Comparison of ENCODE assay signal across 8 cellular contexts in the genomic region with DNA sequence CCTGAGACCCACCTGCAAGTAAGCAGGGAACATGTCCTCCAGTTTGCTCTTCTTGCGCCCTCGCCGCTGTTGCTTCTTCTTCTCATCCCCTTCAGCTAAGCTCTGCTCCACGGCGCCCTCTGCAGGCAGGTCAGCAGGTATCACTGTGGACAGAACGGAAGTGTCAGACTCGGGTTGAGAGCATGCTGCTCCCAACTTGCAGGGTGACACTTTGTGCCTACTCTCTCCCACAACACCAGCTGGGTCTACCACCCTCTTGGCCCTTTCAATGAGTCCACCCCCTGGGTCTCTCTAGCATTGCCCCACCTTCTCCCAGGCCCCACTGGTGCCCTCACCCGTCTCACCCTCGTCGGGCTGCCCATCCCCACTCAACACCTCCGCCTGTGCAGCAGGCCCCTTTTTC. TPM values are rescaled to one million over a fixed set of nuclear protein-coding genes. Genes with fewer than 3 reads are reported as not detected.
DNase-seq lines count a peak whose midpoint lies in the region; ATAC-seq lines count a peak whose summit lies in the region.

No MANE protein-coding gene starts in this region.

- H3K36me3 ChIP-seq in adipocyte (ENCODE audit: control insufficient read depth, insufficient read depth, low read length, severe bottlenecking), result peaks cover 99% of the 10 kb centered on the region

- peaks cover 6% of the 10 kb centered on the region for H3K36me3 Mint-ChIP-seq in IgD-negative memory B cell
- H3K36me3 Mint-ChIP-seq in T-helper 17 cell (ENCODE audit: low read depth), result peaks cover 7% of the 10 kb centered on the region

- H3K4me3 ChIP-seq in adipocyte (ENCODE audit: low read length), result no peak overlapping the region

- no peak overlapping the region for H3K9ac ChIP-seq in adipocyte (ENCODE audit: low read length)

- peak; percentile 93 for ATAC-seq in T-helper 17 cell
- no peak for ATAC-seq in GM18870 (IDR thresholded peaks at IDR 0.05; ENCODE audit: unreplicated experiment)
- no peak for ATAC-seq in GM19397 (IDR thresholded peaks at IDR 0.05; ENCODE audit: unreplicated experiment)

- H3K4me3 Mint-ChIP-seq in IgD-negative memory B cell (no peak overlapping the region), T-helper 17 cell (no peak overlapping the region)

- H3K9me3 Mint-ChIP-seq in IgD-negative memory B cell, result no peaks in the 10 kb centered on the region

- DNase-seq in COLO829 (ENCODE audit: low spot score) (peak; percentile 74), T-helper 17 cell (peak; percentile 66 to 82 (median 67)), adipocyte (ENCODE audit: low read depth) (peak; percentile 57), hepatic stellate cell (ENCODE audit: low spot score) (peak; percentile 83)
- peak; percentile 60 to 70 for DNase-seq in stimulated activated CD4-positive, alpha-beta T cell treated with anti-CD3 and anti-CD28 coated beads, Interleukin-15, amount 100 ng/mL, for 48 hours (ENCODE audit: low read depth in 2 of 2)

- H3K4me1 Mint-ChIP-seq in IgD-negative memory B cell (peaks cover 0 to 3% (median 0%) of the 10 kb centered on the region in 3 donors), T-helper 17 cell (peaks cover 7% of the 10 kb centered on the region)

- H3K27ac Mint-ChIP-seq in IgD-negative memory B cell, result peak overlapping the region; percentile 5 to 71 (median 19)
- H3K27ac Mint-ChIP-seq in T-helper 17 cell, result peak overlapping the region; percentile 86

- no peaks in the 10 kb centered on the region for H3K27me3 ChIP-seq in adipocyte (replicated peaks; ENCODE audit: control insufficient read depth, insufficient read depth, low read length)

- no peaks in the 10 kb centered on the region for H3K4me1 ChIP-seq in adipocyte (ENCODE audit: control insufficient read depth, insufficient read depth, low read length)

- no peaks in the 10 kb centered on the region for H3K27me3 Mint-ChIP-seq in IgD-negative memory B cell
- H3K27me3 Mint-ChIP-seq in T-helper 17 cell, result no peaks in the 10 kb centered on the region

- H3K9me3 ChIP-seq in T-helper 17 cell (ENCODE audit: control insufficient read depth, low read length, poor library complexity, severe bottlenecking) (no peaks in the 10 kb centered on the region), adipocyte (ENCODE audit: control insufficient read depth, low read length) (no peaks in the 10 kb centered on the region)

RNA-seq across cellular contexts. Expression of gene KMT2D, which starts 16.7 kb away (rescaled TPM):
- polyA plus RNA-seq in IgD-negative memory B cell, result 19.7 TPM
- total RNA-seq in T-helper 17 cell, result 100 to 1,000 TPM; 137 to 139 TPM

RNA-seq across cellular contexts. Expression of gene PRKAG1, which starts 25.3 kb away (rescaled TPM):
- 45.6 TPM for polyA plus RNA-seq in IgD-negative memory B cell
- 10 to 100 TPM; 41.4 to 47.7 TPM for total RNA-seq in T-helper 17 cell

RNA-seq across cellular contexts. Expression of gene RHEBL1, which starts 25.9 kb away (rescaled TPM):
- 3.2 TPM for polyA plus RNA-seq in IgD-negative memory B cell
- 1 to 10 TPM; 7.9 to 8.1 TPM for total RNA-seq in T-helper 17 cell

RNA-seq across cellular contexts. Expression of gene DDN, which starts 44.7 kb away (rescaled TPM):
- not detected for polyA plus RNA-seq in IgD-negative memory B cell
- under 1 TPM; 0.62 to 0.70 TPM for total RNA-seq in T-helper 17 cell

RNA-seq across cellular contexts. Expression of gene DHH, which starts 50.7 kb away (rescaled TPM):
- not detected for polyA plus RNA-seq in IgD-negative memory B cell
- under 1 TPM; 0.17 to 0.44 TPM for total RNA-seq in T-helper 17 cell
